34 cellular contexts compared by ENCODE assay signal in the genomic region with DNA sequence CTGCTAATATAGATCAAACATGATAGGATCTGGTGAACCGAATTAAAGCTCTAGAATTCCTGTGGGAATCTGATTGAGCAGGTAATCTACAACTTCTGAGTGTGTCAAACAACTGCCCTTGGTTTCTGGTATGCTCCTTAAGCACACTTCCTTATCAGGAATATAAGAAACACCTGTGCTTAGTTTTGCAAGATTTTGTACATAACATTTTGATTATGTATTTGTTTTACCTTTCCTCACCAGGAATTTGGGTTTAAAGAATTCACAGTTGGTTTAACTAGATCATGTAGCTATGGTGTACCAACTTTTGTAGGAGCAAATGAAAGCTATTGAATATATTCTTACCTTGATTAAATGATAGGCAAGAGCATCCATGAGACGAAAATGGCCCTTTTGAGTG.
"Had no signal": no experiment of that assay in that cellular context is flagged by ENCODE, and none has a peak within 500 bp of the region (broad histone marks: within the 10 kb centered on the region; RNA-seq: fewer than 3 reads in every experiment).

No MANE protein-coding gene starts in this region.

- H3K9me3 ChIP-seq: MG63 had no signal

- DNase-seq: Karpas-422, Kasumi-1, MG63, MM.1S, MV-4-11, NCI-H1048, NCI-H1092, NCI-H1092 treated with DMSO at 0.1 percent for 48 hours, NCI-H1105, NCI-H1105 treated with DMSO at 0.1 percent for 48 hours, NCI-H1417, NCI-H1417 treated with DMSO at 0.1 percent for 48 hours, NCI-H1436, NCI-H1436 treated with DMSO at 0.1 percent for 48 hours, NCI-H146, NCI-H1694, NCI-H1694 treated with DMSO at 0.1 percent for 48 hours, NCI-H187, NCI-H187 treated with DMSO at 0.1 percent for 48 hours, NCI-H1930, NCI-H2029, NCI-H2029 treated with DMSO at 0.1 percent for 48 hours, NCI-H2081, NCI-H2081 treated with DMSO at 0.1 percent for 48 hours, NCI-H2107, NCI-H2171, NCI-H2171 treated with DMSO at 0.1 percent for 48 hours, NCI-H2227 treated with DMSO at 0.1 percent for 48 hours, NCI-H226, NCI-H345, NCI-H446, NCI-H446 treated with DMSO at 0.1 percent for 48 hours, NCI-H510A, NCI-H510A treated with DMSO at 0.1 percent for 48 hours had no signal

- H3K27me3 ChIP-seq: MG63 had no signal

- H3K4me3 ChIP-seq: MG63 had no signal

- H3K36me3 ChIP-seq: MG63 had no signal
